ENCODE assay signal across 37 cellular contexts in genomic region chr20:60187683-60188082, GRCh38.
"Had no signal": no experiment of that assay in that cellular context is flagged by ENCODE, and none has a peak within 500 bp of the region (broad histone marks: within the 10 kb centered on the region; RNA-seq: fewer than 3 reads in every experiment).

No MANE protein-coding gene starts in this region.

- H3K4me1 ChIP-seq: adrenal gland, ascending aorta, body of pancreas, breast epithelium had no signal

- DNase-seq: activated effector memory CD4-positive, alpha-beta T cell treated with anti-CD3 and anti-CD28 coated beads, Interleukin-2, amount 50 U/mL, for 16 hours; activated effector memory CD4-positive, alpha-beta T cell treated with Interleukin-2 at 50 U/mL for 16 hours; activated gamma-delta T cell; activated gamma-delta T cell treated with Interleukin-2 at 50 U/mL for 16 hours; activated naive CD4-positive, alpha-beta T cell; activated naive CD4-positive, alpha-beta T cell treated with anti-CD3 and anti-CD28 coated beads for 36 hours; activated naive CD4-positive, alpha-beta T cell treated with anti-CD3 and anti-CD28 coated beads, Interleukin-2, amount 10 ng/mL, durations not matched to agents 7 days and 5 days; activated naive CD4-positive, alpha-beta T cell treated with anti-CD3 and anti-CD28 coated beads, Interleukin-2, amount 50 U/mL, for 16 hours; activated naive CD4-positive, alpha-beta T cell treated with Interleukin-2 at 50 U/mL for 16 hours; activated naive CD8-positive, alpha-beta T cell treated with anti-CD3 and anti-CD28 coated beads for 36 hours; activated naive CD8-positive, alpha-beta T cell treated with anti-CD3 and anti-CD28 coated beads, Interleukin-2, amount 10 ng/mL, durations not matched to agents 7 days and 5 days; activated naive CD8-positive, alpha-beta T cell treated with anti-CD3 and anti-CD28 coated beads, Interleukin-2, amount 50 U/mL, for 24 hours; activated T-cell treated with anti-CD3 and anti-CD28 coated beads, Interleukin-2, amount 50 U/mL, for 1 hour; activated T-cell treated with anti-CD3 and anti-CD28 coated beads, Interleukin-2, amount 50 U/mL, for 24 hours; activated T-cell treated with anti-CD3 and anti-CD28 coated beads, Interleukin-2, amount 50 U/mL, for 4 hours; activated T-cell treated with anti-CD3 and anti-CD28 coated beads, Interleukin-2, amount 50 U/mL, for 48 hours; activated T-cell treated with anti-CD3 and anti-CD28 coated beads, Interleukin-2, amount 50 U/mL, for 72 hours; adrenal gland; amniotic stem cell; amygdala; anterior cingulate cortex; aorta; body of pancreas; brain microvascular endothelial cell; caudate nucleus; central memory CD4-positive, alpha-beta T cell; cerebellar nuclear complex had no signal

- H3K36me3 ChIP-seq: adrenal gland, ascending aorta, brain microvascular endothelial cell, breast epithelium, cardiac muscle cell had no signal

- H3K4me3 ChIP-seq: adrenal gland, ascending aorta, body of pancreas, breast epithelium, cardiac muscle cell had no signal

- H3K36me3 Mint-ChIP-seq: activated naive CD4-positive, alpha-beta T cell treated with anti-CD3 and anti-CD28 coated beads, Interleukin-2, amount 10 ng/mL, durations not matched to agents 7 days and 5 days; activated naive CD4-positive, alpha-beta T cell treated with anti-CD3 and anti-CD28 coated beads, Interleukin-2, amount 50 U/mL, for 24 hours; activated naive CD8-positive, alpha-beta T cell treated with anti-CD3 and anti-CD28 coated beads, Interleukin-2, amount 10 ng/mL, durations not matched to agents 7 days and 5 days; brain had no signal

- H3K27me3 ChIP-seq: adrenal gland, ascending aorta, body of pancreas, brain microvascular endothelial cell, breast epithelium, cardiac muscle cell had no signal

- ATAC-seq: activated naive CD8-positive, alpha-beta T cell treated with anti-CD3 and anti-CD28 coated beads, Interleukin-2, amount 50 U/mL, for 24 hours; activated T-cell treated with anti-CD3 and anti-CD28 coated beads, Interleukin-2, amount 50 U/mL, for 4 hours; activated T-cell treated with anti-CD3 and anti-CD28 coated beads, Interleukin-2, amount 50 U/mL, for 72 hours; activated T-helper 17 cell treated with anti-CD3 and anti-CD28 coated beads, Interleukin-2, amount 50 U/mL, for 72 hours; body of pancreas had no signal

- H3K27ac ChIP-seq: adrenal gland, ascending aorta, body of pancreas, brain microvascular endothelial cell, breast epithelium, cardiac muscle cell had no signal

- H3K9me3 Mint-ChIP-seq: activated naive CD4-positive, alpha-beta T cell treated with anti-CD3 and anti-CD28 coated beads for 36 hours; activated naive CD4-positive, alpha-beta T cell treated with anti-CD3 and anti-CD28 coated beads, Interleukin-2, amount 10 ng/mL, durations not matched to agents 7 days and 5 days; activated T-cell treated with anti-CD3 and anti-CD28 coated beads, Interleukin-2, amount 50 U/mL, for 4 hours; activated T-helper 17 cell treated with anti-CD3 and anti-CD28 coated beads, Interleukin-2, amount 50 U/mL, for 72 hours; activated T-helper 2 cell treated with anti-CD3 and anti-CD28 coated beads, Interferon-gamma antibody, Interleukin-2, Interleukin-4, amounts not matched to agents 10 μg/mL and 5 μg/mL and 100 μg/mL, durations not matched to agents 14 hours and 24 hours and 36 hours; central memory CD8-positive, alpha-beta T cell had no signal

- H3K27ac Mint-ChIP-seq: activated naive CD4-positive, alpha-beta T cell treated with anti-CD3 and anti-CD28 coated beads for 36 hours; activated naive CD4-positive, alpha-beta T cell treated with anti-CD3 and anti-CD28 coated beads, Interleukin-2, amount 10 ng/mL, durations not matched to agents 7 days and 5 days; activated naive CD4-positive, alpha-beta T cell treated with anti-CD3 and anti-CD28 coated beads, Interleukin-2, amount 50 U/mL, for 24 hours; activated naive CD8-positive, alpha-beta T cell; activated naive CD8-positive, alpha-beta T cell treated with anti-CD3 and anti-CD28 coated beads for 36 hours; activated naive CD8-positive, alpha-beta T cell treated with anti-CD3 and anti-CD28 coated beads, Interleukin-2, amount 10 ng/mL, durations not matched to agents 7 days and 5 days; activated naive CD8-positive, alpha-beta T cell treated with anti-CD3 and anti-CD28 coated beads, Interleukin-2, amount 50 U/mL, for 24 hours; activated T-cell treated with anti-CD3 and anti-CD28 coated beads, Interleukin-2, amount 50 U/mL, for 24 hours; activated T-cell treated with anti-CD3 and anti-CD28 coated beads, Interleukin-2, amount 50 U/mL, for 72 hours; activated T-helper 1 cell treated with anti-CD3 and anti-CD28 coated beads, Interleukin-12 subunit alpha, Interleukin-12 subunit beta, Interleukin-2, Interleukin-4 antibody, amounts not matched to agents 30 ng/mL and 10 ng/mL and 1 ng/mL, durations not matched to agents 14 hours and 24 hours and 36 hours; activated T-helper 17 cell treated with anti-CD3 and anti-CD28 coated beads, Interleukin-2, amount 50 U/mL, for 72 hours; activated T-helper 2 cell treated with anti-CD3 and anti-CD28 coated beads, Interferon-gamma antibody, Interleukin-2, Interleukin-4, amounts not matched to agents 10 μg/mL and 5 μg/mL and 100 μg/mL, durations not matched to agents 14 hours and 24 hours and 36 hours; brain had no signal

- H3K9me3 ChIP-seq: adrenal gland, ascending aorta, body of pancreas had no signal
